Comparison of ENCODE assay signal across 20 cellular contexts in the genomic region with DNA sequence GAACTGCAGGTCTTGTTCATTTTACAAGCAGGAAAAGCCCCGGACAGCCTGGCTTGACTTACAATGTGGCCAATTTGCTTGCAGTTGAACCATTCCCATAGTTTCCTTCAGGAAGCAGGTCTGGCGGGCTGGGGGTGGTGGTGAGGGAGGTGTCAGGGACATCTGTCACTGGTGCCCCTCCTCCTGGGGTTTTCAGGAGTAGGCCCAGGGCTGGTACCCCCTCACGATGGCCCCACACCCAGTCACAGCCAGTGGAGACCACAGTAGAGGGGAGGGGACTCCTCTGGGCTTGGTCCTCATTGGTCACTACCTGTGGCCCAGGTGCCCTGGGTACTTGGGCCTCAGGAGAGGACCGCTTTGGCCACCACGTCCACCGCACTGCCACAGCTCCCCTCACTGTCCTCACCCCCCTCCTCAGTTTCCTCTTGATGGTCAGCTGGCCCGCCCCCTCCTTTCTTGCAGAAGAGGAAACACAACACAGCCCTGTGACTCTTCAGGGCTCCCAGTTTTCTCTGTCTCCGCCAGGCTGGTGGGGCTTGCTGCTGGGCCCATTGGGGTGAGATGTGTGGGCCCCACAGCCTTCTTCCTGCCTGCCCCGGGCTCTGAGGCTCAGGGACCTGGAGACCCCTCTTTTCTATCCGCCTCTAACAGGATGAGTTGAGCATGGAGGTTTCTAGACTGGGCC. TPM values are rescaled to one million over a fixed set of nuclear protein-coding genes. Genes with fewer than 3 reads are reported as not detected.
DNase-seq lines count a peak whose midpoint lies in the region; ATAC-seq and TF ChIP-seq lines count a peak whose summit lies in the region.
"Had no signal": no experiment of that assay in that cellular context is flagged by ENCODE, and none has a peak within 500 bp of the region (broad histone marks: within the 10 kb centered on the region; RNA-seq: fewer than 3 reads in every experiment).

No MANE protein-coding gene starts in this region.

- H3F3A ChIP-seq in PC-9 (ENCODE audit: insufficient read depth, low read depth), result peaks cover 11% of the 10 kb centered on the region

- no peak overlapping the region for H3K4me3 Mint-ChIP-seq in activated naive CD8-positive, alpha-beta T cell treated with anti-CD3 and anti-CD28 coated beads, Interleukin-2, amount 10 ng/mL, durations not matched to agents 7 days and 5 days
- no peak overlapping the region for H3K4me3 Mint-ChIP-seq in activated naive CD8-positive, alpha-beta T cell treated with anti-CD3 and anti-CD28 coated beads for 36 hours
- H3K4me3 Mint-ChIP-seq in stimulated activated memory B cell treated with anti-CD40 and anti-IgM and Interleukin-4, amounts not matched to agents 10 μg/mL and 1 μg/mL and 100 μg/mL, for 72 hours, result no peak overlapping the region
- H3K4me3 Mint-ChIP-seq: neural crest cell; T-helper 2 cell treated with Interferon-gamma antibody and Interleukin-4, amounts not matched to agents 5 μg/mL and 100 μg/mL, for 36 hours had no signal

- H3K4me1 ChIP-seq in PC-9 (replicated peaks; ENCODE audit: insufficient read depth) (peaks cover 22% of the 10 kb centered on the region), mesodermal cell (ENCODE audit: control insufficient read depth, insufficient read depth, low read length, poor library complexity, severe bottlenecking) (peaks cover 18% of the 10 kb centered on the region)
- H3K4me1 ChIP-seq: prostate gland had no signal

- H3K36me3 ChIP-seq in PC-9 (ENCODE audit: low read depth) (no peaks in the 10 kb centered on the region), mesodermal cell (ENCODE audit: control insufficient read depth, insufficient read depth, low read length) (no peaks in the 10 kb centered on the region)
- H3K36me3 ChIP-seq: heart left ventricle, prostate gland, thyroid gland, WERI-Rb-1 had no signal

- H3K27me3 ChIP-seq in PC-9 (ENCODE audit: insufficient read depth, low read depth), result no peaks in the 10 kb centered on the region
- H3K27me3 ChIP-seq: thyroid gland had no signal

- BruUV-seq in PC-9 (replicated peaks; lab: Mats Ljungman, UMichigan), result no TSS peak

- POLR2A ChIA-PET in activated naive CD8-positive, alpha-beta T cell treated with anti-CD3 and anti-CD28 coated beads, Interleukin-2, amount 10 ng/mL, durations not matched to agents 7 days and 5 days (lab: Charles Lee), result no interaction called here
- POLR2A ChIA-PET in PC-9 (lab: Charles Lee; ENCODE audit: unreplicated experiment), result no interaction called here

- no peaks in the 10 kb centered on the region for H3K9me2 ChIP-seq in PC-9 (ENCODE audit: insufficient read depth)

- H3K9me3 ChIP-seq in PC-9 (ENCODE audit: insufficient read depth, low read depth), result no peaks in the 10 kb centered on the region
- H3K9me3 ChIP-seq in mesodermal cell (ENCODE audit: control insufficient read depth, low read length), result no peaks in the 10 kb centered on the region
- H3K9me3 ChIP-seq: heart left ventricle, prostate gland, thyroid gland had no signal

- no peaks in the 10 kb centered on the region for H3K79me2 ChIP-seq in PC-9 (ENCODE audit: low read depth)

- no peak for DNase-seq in activated naive CD8-positive, alpha-beta T cell treated with anti-CD3 and anti-CD28 coated beads, Interleukin-2, amount 10 ng/mL, durations not matched to agents 7 days and 5 days
- DNase-seq in activated naive CD8-positive, alpha-beta T cell treated with anti-CD3 and anti-CD28 coated beads for 36 hours, result no peak
- DNase-seq in PC-9 (no peak), globus pallidus (ENCODE audit: low spot score) (no peak)
- DNase-seq: activated effector memory CD4-positive, alpha-beta T cell treated with anti-CD3 and anti-CD28 coated beads, Interleukin-2, amount 50 U/mL, for 16 hours; NCI-H2029 treated with DMSO at 0.1 percent for 48 hours; small intestine; thyroid gland had no signal

- ATAC-seq in activated naive CD8-positive, alpha-beta T cell treated with anti-CD3 and anti-CD28 coated beads, Interleukin-2, amount 10 ng/mL, durations not matched to agents 7 days and 5 days (ENCODE audit: low read depth), result no peak
- peak; percentile 24 for ATAC-seq in stimulated activated memory B cell treated with anti-CD40 and anti-IgM and Interleukin-4, amounts not matched to agents 10 μg/mL and 1 μg/mL and 100 μg/mL, for 72 hours
- no peak for ATAC-seq in HG02884 (IDR thresholded peaks at IDR 0.05; ENCODE audit: unreplicated experiment)
- no peak for ATAC-seq in HG02588 (IDR thresholded peaks at IDR 0.05; ENCODE audit: unreplicated experiment)
- ATAC-seq: HepG2 had no signal

- H3K4me3 ChIP-seq in PC-9 (no peak overlapping the region), mesodermal cell (ENCODE audit: extremely low read depth, insufficient read depth, low read length, poor library complexity, severe bottlenecking) (no peak overlapping the region)
- H3K4me3 ChIP-seq: heart left ventricle, prostate gland, SK-N-MC, thyroid gland had no signal

- H2AFZ ChIP-seq in PC-9, result no peak overlapping the region

- no peaks in the 10 kb centered on the region for H3K9me3 Mint-ChIP-seq in activated naive CD8-positive, alpha-beta T cell treated with anti-CD3 and anti-CD28 coated beads, Interleukin-2, amount 10 ng/mL, durations not matched to agents 7 days and 5 days
- H3K9me3 Mint-ChIP-seq in activated naive CD8-positive, alpha-beta T cell treated with anti-CD3 and anti-CD28 coated beads for 36 hours, result no peaks in the 10 kb centered on the region
- no peaks in the 10 kb centered on the region for H3K9me3 Mint-ChIP-seq in stimulated activated memory B cell treated with anti-CD40 and anti-IgM and Interleukin-4, amounts not matched to agents 10 μg/mL and 1 μg/mL and 100 μg/mL, for 72 hours
- H3K9me3 Mint-ChIP-seq: neural crest cell; T-helper 2 cell treated with Interferon-gamma antibody and Interleukin-4, amounts not matched to agents 5 μg/mL and 100 μg/mL, for 36 hours had no signal

- intact Hi-C loops in PC-9 (cut with micrococcal nuclease; ENCODE audit: unreplicated experiment), result loop anchor here (1.0 kb wide), 1 partner anchor 9 kb away; no protein-coding TSS in a partner anchor

- peaks cover 4% of the 10 kb centered on the region for H3K4me1 Mint-ChIP-seq in activated naive CD8-positive, alpha-beta T cell treated with anti-CD3 and anti-CD28 coated beads, Interleukin-2, amount 10 ng/mL, durations not matched to agents 7 days and 5 days
- peaks cover 18% of the 10 kb centered on the region for H3K4me1 Mint-ChIP-seq in activated naive CD8-positive, alpha-beta T cell treated with anti-CD3 and anti-CD28 coated beads for 36 hours
- peaks cover 9% of the 10 kb centered on the region for H3K4me1 Mint-ChIP-seq in stimulated activated memory B cell treated with anti-CD40 and anti-IgM and Interleukin-4, amounts not matched to agents 10 μg/mL and 1 μg/mL and 100 μg/mL, for 72 hours
- H3K4me1 Mint-ChIP-seq: neural crest cell had no signal

- peak overlapping the region; percentile 64 for H3K27ac ChIP-seq in PC-9
- peak overlapping the region; percentile 59 for H3K27ac ChIP-seq in mesodermal cell (ENCODE audit: low read depth, low read length, severe bottlenecking)
- H3K27ac ChIP-seq: heart left ventricle, HL-60, prostate gland, SK-N-MC, thyroid gland, WERI-Rb-1 had no signal

- H4K20me1 ChIP-seq in PC-9 (ENCODE audit: insufficient read depth), result no peaks in the 10 kb centered on the region

- no peaks in the 10 kb centered on the region for H3K36me3 Mint-ChIP-seq in activated naive CD8-positive, alpha-beta T cell treated with anti-CD3 and anti-CD28 coated beads, Interleukin-2, amount 10 ng/mL, durations not matched to agents 7 days and 5 days
- H3K36me3 Mint-ChIP-seq in activated naive CD8-positive, alpha-beta T cell treated with anti-CD3 and anti-CD28 coated beads for 36 hours, result no peaks in the 10 kb centered on the region
- H3K36me3 Mint-ChIP-seq in stimulated activated memory B cell treated with anti-CD40 and anti-IgM and Interleukin-4, amounts not matched to agents 10 μg/mL and 1 μg/mL and 100 μg/mL, for 72 hours, result no peaks in the 10 kb centered on the region

- peaks cover 28% of the 10 kb centered on the region for H3K27me3 Mint-ChIP-seq in activated naive CD8-positive, alpha-beta T cell treated with anti-CD3 and anti-CD28 coated beads, Interleukin-2, amount 10 ng/mL, durations not matched to agents 7 days and 5 days
- H3K27me3 Mint-ChIP-seq in activated naive CD8-positive, alpha-beta T cell treated with anti-CD3 and anti-CD28 coated beads for 36 hours, result peaks cover 46% of the 10 kb centered on the region
- H3K27me3 Mint-ChIP-seq in stimulated activated memory B cell treated with anti-CD40 and anti-IgM and Interleukin-4, amounts not matched to agents 10 μg/mL and 1 μg/mL and 100 μg/mL, for 72 hours, result peaks cover 66% of the 10 kb centered on the region

- H3K27ac Mint-ChIP-seq in activated naive CD8-positive, alpha-beta T cell treated with anti-CD3 and anti-CD28 coated beads, Interleukin-2, amount 10 ng/mL, durations not matched to agents 7 days and 5 days, result peak overlapping the region; percentile 16
- H3K27ac Mint-ChIP-seq in activated naive CD8-positive, alpha-beta T cell treated with anti-CD3 and anti-CD28 coated beads for 36 hours, result no peak overlapping the region
- no peak overlapping the region for H3K27ac Mint-ChIP-seq in stimulated activated memory B cell treated with anti-CD40 and anti-IgM and Interleukin-4, amounts not matched to agents 10 μg/mL and 1 μg/mL and 100 μg/mL, for 72 hours
- H3K27ac Mint-ChIP-seq: T-helper 2 cell treated with Interferon-gamma antibody and Interleukin-4, amounts not matched to agents 5 μg/mL and 100 μg/mL, for 36 hours had no signal

- CTCF ChIA-PET in PC-9 (lab: Charles Lee), result no interaction called here

- no peak for TF ChIP-seq CTCF in PC-9 (conservative IDR thresholded peaks at IDR 0.05)

- H3K4me2 ChIP-seq in PC-9, result peak overlapping the region; percentile 46

- 73 to 86% methylated on average over 6 to 7 of the region's 10 CpGs for WGBS in mesodermal cell (ENCODE audit: insufficient coverage in 2 of 2), 2 experiments

RNA-seq across cellular contexts. Expression of gene SHISAL1, which starts 39.8 kb away (rescaled TPM):
- not detected for total RNA-seq in activated naive CD8-positive, alpha-beta T cell treated with anti-CD3 and anti-CD28 coated beads, Interleukin-2, amount 10 ng/mL, durations not matched to agents 7 days and 5 days
- total RNA-seq in activated naive CD8-positive, alpha-beta T cell treated with anti-CD3 and anti-CD28 coated beads for 36 hours, result not detected
- total RNA-seq in PC-9 (2021), result 0.94 and 1.2 TPM in 2 replicates
- 1.00 TPM for polyA plus RNA-seq in mesodermal cell (2013, experiment 1 of 2)
- polyA plus RNA-seq in mesodermal cell (2013, experiment 2 of 2), result 0.91 TPM
- total RNA-seq: HepG2 had no signal
- polyA plus RNA-seq: HepG2 had no signal
